Comparison of ENCODE assay signal across 14 cellular contexts in genomic region chr13:75825599-75825998, GRCh38.
"Had no signal": no experiment of that assay in that cellular context is flagged by ENCODE, and none has a peak within 500 bp of the region (broad histone marks: within the 10 kb centered on the region; RNA-seq: fewer than 3 reads in every experiment).

No MANE protein-coding gene starts in this region.

- H3K9me3 ChIP-seq: lower lobe of right lung, pancreas had no signal

- H3K4me3 ChIP-seq: lower lobe of right lung, pancreas had no signal

- H3K27ac Mint-ChIP-seq: activated CD4-positive, alpha-beta memory T cell treated with anti-CD3 and anti-CD28 coated beads for 36 hours; activated naive CD8-positive, alpha-beta T cell treated with anti-CD3 and anti-CD28 coated beads, Interleukin-2, amount 10 ng/mL, durations not matched to agents 7 days and 5 days; immature natural killer cell; stimulated activated naive CD8-positive, alpha-beta T cell treated with anti-CD3 and anti-CD28 coated beads, Interleukin-15, Interleukin-2, amounts not matched to agents 100 ng/mL and 50 ng/mL, for 24 hours had no signal

- H3K4me3 Mint-ChIP-seq: activated CD4-positive, alpha-beta memory T cell treated with anti-CD3 and anti-CD28 coated beads for 36 hours; activated naive CD8-positive, alpha-beta T cell treated with anti-CD3 and anti-CD28 coated beads, Interleukin-2, amount 10 ng/mL, durations not matched to agents 7 days and 5 days; immature natural killer cell; stimulated activated naive CD8-positive, alpha-beta T cell treated with anti-CD3 and anti-CD28 coated beads, Interleukin-15, Interleukin-2, amounts not matched to agents 100 ng/mL and 50 ng/mL, for 24 hours had no signal

- H3K9me3 Mint-ChIP-seq: activated naive CD8-positive, alpha-beta T cell treated with anti-CD3 and anti-CD28 coated beads, Interleukin-2, amount 10 ng/mL, durations not matched to agents 7 days and 5 days; immature natural killer cell; stimulated activated naive CD8-positive, alpha-beta T cell treated with anti-CD3 and anti-CD28 coated beads, Interleukin-15, Interleukin-2, amounts not matched to agents 100 ng/mL and 50 ng/mL, for 24 hours had no signal

- DNase-seq: activated CD4-positive, alpha-beta memory T cell treated with anti-CD3 and anti-CD28 coated beads for 36 hours; activated CD4-positive, CD25-positive, alpha-beta regulatory T cell treated with anti-CD3 and anti-CD28 coated beads, Interleukin-2, amount 50 U/mL, for 72 hours; activated gamma-delta T cell treated with Interleukin-2 at 50 U/mL for 16 hours; activated naive CD8-positive, alpha-beta T cell treated with anti-CD3 and anti-CD28 coated beads, Interleukin-2, amount 10 ng/mL, durations not matched to agents 7 days and 5 days; activated T-cell treated with anti-CD3 and anti-CD28 coated beads, Interleukin-2, amount 50 U/mL, for 48 hours; anterior cingulate cortex; dermis blood vessel endothelial cell; erythroblast; immature natural killer cell; lower lobe of right lung; midbrain; pancreas; stimulated activated CD4-positive, alpha-beta T cell treated with anti-CD3 and anti-CD28 coated beads, Interleukin-2, amount 100 ng/mL, for 48 hours had no signal

- H3K4me1 ChIP-seq: lower lobe of right lung, pancreas had no signal

- FAIRE-seq: pancreas had no signal

- H3K27ac ChIP-seq: lower lobe of right lung, pancreas had no signal

- H3K4me1 Mint-ChIP-seq: activated naive CD8-positive, alpha-beta T cell treated with anti-CD3 and anti-CD28 coated beads, Interleukin-2, amount 10 ng/mL, durations not matched to agents 7 days and 5 days; immature natural killer cell had no signal

- H3K27me3 Mint-ChIP-seq: activated CD4-positive, alpha-beta memory T cell treated with anti-CD3 and anti-CD28 coated beads for 36 hours; activated naive CD8-positive, alpha-beta T cell treated with anti-CD3 and anti-CD28 coated beads, Interleukin-2, amount 10 ng/mL, durations not matched to agents 7 days and 5 days; stimulated activated naive CD8-positive, alpha-beta T cell treated with anti-CD3 and anti-CD28 coated beads, Interleukin-15, Interleukin-2, amounts not matched to agents 100 ng/mL and 50 ng/mL, for 24 hours had no signal

- H3K27me3 ChIP-seq: pancreas had no signal
